Comparison of ENCODE assay signal across 1 cellular context in the genomic region with DNA sequence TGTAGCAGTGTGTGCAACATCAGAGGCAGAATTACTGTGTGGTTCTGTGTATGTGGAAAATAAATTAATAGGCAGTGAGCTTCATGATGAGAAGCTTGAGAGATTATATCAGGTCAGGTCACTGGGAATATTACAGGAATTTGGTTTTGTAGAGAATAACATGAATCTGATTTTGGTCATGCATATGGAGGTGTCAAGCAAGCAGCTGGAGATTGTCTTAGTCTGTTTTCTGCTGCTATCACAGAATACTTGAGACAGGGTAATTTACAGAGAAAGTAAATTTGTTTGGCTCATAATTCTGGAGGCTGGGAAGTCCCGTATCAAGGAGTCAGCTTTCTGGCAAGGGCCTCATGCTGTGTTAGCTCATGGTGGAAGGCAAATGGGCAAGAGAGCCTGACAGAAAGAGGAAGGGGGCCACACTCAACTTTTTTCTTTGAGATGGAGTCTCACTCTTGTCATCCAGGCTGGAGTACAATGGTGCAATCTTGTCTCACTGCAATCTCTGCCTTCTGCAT.
TF ChIP-seq lines count a peak whose summit lies in the region.

No MANE protein-coding gene starts in this region.

TF ChIP-seq in SK-N-SH treated with all-trans-retinoic acid at 6 μM for 48 hours, 23 proteins besides CTCF, POLR2A, EP300 and RAD21 (continued from another document):
- TF ChIP-seq ISL1 (CRISPR knock-in tag; IDR thresholded peaks at IDR 0.05) (no peak), TCF4 (CRISPR knock-in tag; IDR thresholded peaks at IDR 0.05; ENCODE audit: borderline replicate concordance) (no peak), PPARA (CRISPR knock-in tag; IDR thresholded peaks at IDR 0.05; ENCODE audit: borderline replicate concordance) (no peak), ZFP3 (CRISPR knock-in tag; IDR thresholded peaks at IDR 0.05) (no peak), ZFP30 (CRISPR knock-in tag; IDR thresholded peaks at IDR 0.05) (no peak)
- TF ChIP-seq, protein P1, sequence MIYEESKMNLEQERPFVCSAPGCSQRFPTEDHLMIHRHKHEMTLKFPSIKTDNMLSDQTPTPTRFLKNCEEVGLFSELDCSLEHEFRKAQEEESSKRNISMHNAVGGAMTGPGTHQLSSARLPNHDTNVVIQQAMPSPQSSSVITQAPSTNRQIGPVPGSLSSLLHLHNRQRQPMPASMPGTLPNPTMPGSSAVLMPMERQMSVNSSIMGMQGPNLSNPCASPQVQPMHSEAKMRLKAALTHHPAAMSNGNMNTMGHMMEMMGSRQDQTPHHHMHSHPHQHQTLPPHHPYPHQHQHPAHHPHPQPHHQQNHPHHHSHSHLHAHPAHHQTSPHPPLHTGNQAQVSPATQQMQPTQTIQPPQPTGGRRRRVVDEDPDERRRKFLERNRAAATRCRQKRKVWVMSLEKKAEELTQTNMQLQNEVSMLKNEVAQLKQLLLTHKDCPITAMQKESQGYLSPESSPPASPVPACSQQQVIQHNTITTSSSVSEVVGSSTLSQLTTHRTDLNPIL (CRISPR knock-in tag; IDR thresholded peaks at IDR 0.05; ENCODE audit: low read depth), result no peak
TF ChIP-seq in SK-N-SH treated with all-trans-retinoic acid at 6 μM for 48 hours: peak in this region for 0.
